In genomic region chr6:146894624-146895023, GRCh38 we compare ENCODE assay signal across 35 cellular contexts.
"Had no signal": no experiment of that assay in that cellular context is flagged by ENCODE, and none has a peak within 500 bp of the region (broad histone marks: within the 10 kb centered on the region; RNA-seq: fewer than 3 reads in every experiment).

No MANE protein-coding gene starts in this region.

- H3K4me2 ChIP-seq: PC-9 had no signal

- DNase-seq: activated B cell treated with CpG ODN at 0.5 μM for 24 hours; activated CD4-positive, alpha-beta memory T cell treated with anti-CD3 and anti-CD28 coated beads for 36 hours; activated CD4-positive, alpha-beta T cell treated with anti-CD3 and anti-CD28 coated beads for 4 hours; activated CD4-positive, alpha-beta T cell treated with anti-CD3 and anti-CD28 coated beads, Interleukin-2, amount 50 U/mL, for 1 hour; activated CD4-positive, CD25-positive, alpha-beta regulatory T cell treated with anti-CD3 and anti-CD28 coated beads, Interleukin-2, amount 50 U/mL, for 72 hours; activated CD8-positive, alpha-beta memory T cell treated with anti-CD3 and anti-CD28 coated beads, Interleukin-2, amount 50 U/mL, for 4 hours; activated effector memory CD4-positive, alpha-beta T cell treated with anti-CD3 and anti-CD28 coated beads, Interleukin-2, amount 50 U/mL, for 16 hours; activated naive CD4-positive, alpha-beta T cell; activated naive CD4-positive, alpha-beta T cell treated with anti-CD3 and anti-CD28 coated beads, Interleukin-2, amount 50 U/mL, for 16 hours; activated naive CD8-positive, alpha-beta T cell treated with anti-CD3 and anti-CD28 coated beads for 36 hours; activated T-cell treated with anti-CD3 and anti-CD28 coated beads for 4 hours; activated T-cell treated with anti-CD3 and anti-CD28 coated beads, Interleukin-2, amount 50 U/mL, for 48 hours; amniotic stem cell; aorta; brain microvascular endothelial cell; KG1; MM.1S; MV-4-11; NCI-H1092; NCI-H1436 treated with DMSO at 0.1 percent for 48 hours; NCI-H1694 treated with DMSO at 0.1 percent for 48 hours; NCI-H2029; NCI-H345; NCI-H524 treated with DMSO at 0.1 percent for 48 hours; NK-92 treated with Interleukin-12 subunit alpha and Interleukin-12 subunit beta, amount 100 ng/mL, for 24 hours; PC-9; SIG-M5; T-cell; T-helper 17 cell had no signal

- H3K36me3 ChIP-seq: brain microvascular endothelial cell, cardiac muscle cell had no signal

- H3K27me3 ChIP-seq: brain microvascular endothelial cell, cardiac muscle cell had no signal

- FAIRE-seq: RCC 7860 had no signal

- H3K4me3 ChIP-seq: cardiac muscle cell, PC-9 had no signal

- ATAC-seq: Right ventricle myocardium inferior, SK-N-SH treated with all-trans-retinoic acid at 6 μM for 48 hours, T-cell, T-helper 17 cell had no signal

- H3K27ac ChIP-seq: brain microvascular endothelial cell, cardiac muscle cell, PC-9, RWPE1, VCaP had no signal

- H2AFZ ChIP-seq: PC-9 had no signal
